ENCODE assay signal across 8 cellular contexts in genomic region chr3:123961508-123961856, GRCh38. TPM values are rescaled to one million over a fixed set of nuclear protein-coding genes. Genes with fewer than 3 reads are reported as not detected.
DNase-seq lines count a peak whose midpoint lies in the region; ATAC-seq and TF ChIP-seq lines count a peak whose summit lies in the region.

No MANE protein-coding gene starts in this region.

- H3K27me3 ChIP-seq in Caco-2 (replicated peaks; ENCODE audit: control insufficient read depth, insufficient read depth, low read length): no peaks in the 10 kb centered on the region
- peaks cover 3% of the 10 kb centered on the region; the same call in 1 of the 2 replicates for H3K27me3 ChIP-seq in Panc1 (ENCODE audit: control insufficient read depth, insufficient read depth, low read length)
- no peaks in the 10 kb centered on the region for H3K27me3 ChIP-seq in ovary

- no peaks in the 10 kb centered on the region for H3K36me3 ChIP-seq in Caco-2 (ENCODE audit: control insufficient read depth, insufficient read depth, low read length)
- peaks cover under 1% of the 10 kb centered on the region; the same call in 1 of the 2 replicates for H3K36me3 ChIP-seq in Panc1 (ENCODE audit: control insufficient read depth, insufficient read depth, low read length)
- no peaks in the 10 kb centered on the region for H3K36me3 ChIP-seq in ovary

- peak overlapping the region; percentile 95 for H3K27ac Mint-ChIP-seq in Caco-2 (ENCODE audit: unreplicated experiment)

- POLR2A ChIA-PET in Caco-2 (lab: Charles Lee) (interaction anchor here (0.6 kb wide), 1 partner anchor 157 kb away, joined by 11 read pairs; no protein-coding TSS in a partner anchor), Panc1 (lab: Charles Lee) (interaction anchor here (0.6 to 0.7 kb wide), 3 partner anchors 25 to 71 kb away, joined by 3 to 13 read pairs (median 6); no protein-coding TSS in a partner anchor)

- TF ChIP-seq CTCF in Caco-2 (IDR thresholded peaks at IDR 0.05; ENCODE audit: insufficient read depth in 1 of 2, low read depth in 1 of 2, low read length in 1 of 2, severe bottlenecking in 1 of 2, unreplicated experiment in 1 of 2) (no peak), Panc1 (IDR thresholded peaks at IDR 0.05) (no peak), ovary (IDR thresholded peaks at IDR 0.05) (no peak)

- H3K4me3 ChIP-seq in Caco-2 (ENCODE audit: low read depth, low read length) (peak overlapping the region; percentile 66), Panc1 (ENCODE audit: low read depth in 2 of 2, low read length in 2 of 2) (peak overlapping the region; percentile 94 to 96), ovary (peak overlapping the region; percentile 74)

- 3 to 5% (median 4%) methylated on average over 15 of the region's 15 CpGs for WGBS in ovary, 3 donors

- H3K4me1 ChIP-seq in Caco-2: no peaks in the 10 kb centered on the region
- no peaks in the 10 kb centered on the region; the same call in 1 of the 2 replicates for H3K4me1 ChIP-seq in Panc1 (ENCODE audit: control insufficient read depth, insufficient read depth, low read length)
- no peaks in the 10 kb centered on the region for H3K4me1 ChIP-seq in ovary (ENCODE audit: insufficient read depth)

- peak overlapping the region; percentile 97 for H3K27ac ChIP-seq in Panc1 (ENCODE audit: low read length)
- H3K27ac ChIP-seq in epithelial cell of prostate: peak overlapping the region; percentile 66
- H3K27ac ChIP-seq in ovary: peak overlapping the region in 1 of 2 donors; percentile 63

- in situ Hi-C loops in Panc1 (cut with HindIII; ENCODE audit: low pct_unique_long_range_greater_than_20kb, low sequenced_read_pairs): no loop called here

- ATAC-seq in Panc1 (no peak), GM18868 (IDR thresholded peaks at IDR 0.05; ENCODE audit: unreplicated experiment) (no peak), GM18519 (IDR thresholded peaks at IDR 0.05; ENCODE audit: low FRiP score, unreplicated experiment) (no peak), HG02884 (IDR thresholded peaks at IDR 0.05; ENCODE audit: unreplicated experiment) (no peak), HG03135 (IDR thresholded peaks at IDR 0.05; ENCODE audit: unreplicated experiment) (no peak)

- CTCF ChIA-PET in Caco-2 (lab: Charles Lee) (interaction anchor here (0.6 to 1.5 kb wide), 5 partner anchors 15 to 755 kb away, joined by 3 to 10 read pairs (median 6); partner anchors contain the start of gene KALRN), Panc1 (lab: Charles Lee) (no interaction called here)

- BruUV-seq in Caco-2 (replicated peaks; lab: Mats Ljungman, UMichigan): no TSS peak
- no TSS peak for BruUV-seq in Panc1 (replicated peaks; lab: Mats Ljungman, UMichigan)

- H3K9me3 Mint-ChIP-seq in Caco-2 (ENCODE audit: unreplicated experiment): no peaks in the 10 kb centered on the region

- H3K4me1 Mint-ChIP-seq in Caco-2 (ENCODE audit: low read depth, unreplicated experiment): no peaks in the 10 kb centered on the region

- no peak for DNase-seq in Caco-2
- no peak for DNase-seq in Panc1 (ENCODE audit: low read depth, low spot score)
- no peak for DNase-seq in epithelial cell of prostate (ENCODE audit: low read depth, low spot score)
- DNase-seq in ovary: no peak

- H3K9me3 ChIP-seq in Caco-2 (no peaks in the 10 kb centered on the region), Panc1 (ENCODE audit: control insufficient read depth, insufficient read depth, low read depth, low read length) (no peaks in the 10 kb centered on the region), ovary (no peaks in the 10 kb centered on the region)

- H3K36me3 Mint-ChIP-seq in Caco-2 (ENCODE audit: insufficient read depth, unreplicated experiment): peaks cover 12% of the 10 kb centered on the region

- H3K4me3 Mint-ChIP-seq in Caco-2 (ENCODE audit: unreplicated experiment): peak overlapping the region; percentile 90

- H3K27me3 Mint-ChIP-seq in Caco-2 (ENCODE audit: insufficient read depth, unreplicated experiment): peaks cover 2% of the 10 kb centered on the region

- TF ChIP-seq EP300 in ovary (IDR thresholded peaks at IDR 0.05): no peak

- intact Hi-C loops in Caco-2 (cut with micrococcal nuclease; ENCODE audit: unreplicated experiment): no loop called here
- intact Hi-C loops in Panc1 (cut with micrococcal nuclease; ENCODE audit: unreplicated experiment): no loop called here
- intact Hi-C loops in ovary (cut with DNase I): no loop called here

- no peak for TF ChIP-seq POLR2A in ovary (IDR thresholded peaks at IDR 0.05)

RNA-seq across cellular contexts. Expression of gene CCDC14, which starts 0.5 kb away (rescaled TPM):
- total RNA-seq in Caco-2 (2022): 41.7 and 43.5 TPM in 2 replicates
- total RNA-seq in Panc1 (2021; ENCODE audit: unreplicated experiment): 57.7 TPM
- polyA plus RNA-seq in Panc1 (2012; ENCODE audit: insufficient read length): 15.1 TPM
- 10 to 100 TPM; 19.9 to 32.1 (median 27.0) TPM for total RNA-seq in ovary
- 10 to 100 TPM; 20.1 to 30.6 TPM for polyA plus RNA-seq in ovary

RNA-seq across cellular contexts. Expression of gene ROPN1, which starts 30.4 kb away (rescaled TPM):
- total RNA-seq in Caco-2 (2022) (not detected in 2 replicates), Panc1 (2021; ENCODE audit: unreplicated experiment) (not detected), ovary (not detected)
- not detected for polyA plus RNA-seq in Panc1 (2012; ENCODE audit: insufficient read length)
- not detected for polyA plus RNA-seq in ovary
